In genomic region chr19:6527893-6528543, GRCh38 we compare ENCODE assay signal across 9 cellular contexts. TPM values are rescaled to one million over a fixed set of nuclear protein-coding genes. Genes with fewer than 3 reads are reported as not detected.
A peak's percentile ranks its signal among the peaks of the same experiment; 100 is the strongest.
DNase-seq lines count a peak whose midpoint lies in the region; ATAC-seq and TF ChIP-seq lines count a peak whose summit lies in the region.
"Had no signal": no experiment of that assay in that cellular context is flagged by ENCODE, and none has a peak within 500 bp of the region (broad histone marks: within the 10 kb centered on the region; RNA-seq: fewer than 3 reads in every experiment).

No MANE protein-coding gene starts in this region.

- peaks cover 38% of the 10 kb centered on the region for H3K4me1 Mint-ChIP-seq in stimulated activated effector memory CD8-positive, alpha-beta T cell treated with anti-CD3 and anti-CD28 coated beads, Interleukin-12 subunit alpha, Interleukin-12 subunit beta, amount 100 ng/mL, for 72 hours
- peaks cover 33% of the 10 kb centered on the region for H3K4me1 Mint-ChIP-seq in T-helper 17 cell

- no peaks in the 10 kb centered on the region for H3K9me3 Mint-ChIP-seq in stimulated activated effector memory CD8-positive, alpha-beta T cell treated with anti-CD3 and anti-CD28 coated beads, Interleukin-12 subunit alpha, Interleukin-12 subunit beta, amount 100 ng/mL, for 72 hours

- no peak overlapping the region for H3K27ac Mint-ChIP-seq in stimulated activated effector memory CD8-positive, alpha-beta T cell treated with anti-CD3 and anti-CD28 coated beads, Interleukin-12 subunit alpha, Interleukin-12 subunit beta, amount 100 ng/mL, for 72 hours
- H3K27ac Mint-ChIP-seq in T-helper 17 cell: no peak overlapping the region

- no peak for TF ChIP-seq CTCF in RWPE1 (conservative IDR thresholded peaks at IDR 0.05; ENCODE audit: low read depth)

- CTCF ChIA-PET in RWPE1 (lab: Yijun Ruan, JAX): interaction anchor here (0.6 kb wide), 1 partner anchor 28 kb away, joined by 4 read pairs; no protein-coding TSS in a partner anchor

- no peak for DNase-seq in activated CD4-positive, CD25-positive, alpha-beta regulatory T cell treated with anti-CD3 and anti-CD28 coated beads, Interleukin-2, amount 50 U/mL, for 72 hours
- no peak for DNase-seq in stimulated activated effector memory CD8-positive, alpha-beta T cell treated with anti-CD3 and anti-CD28 coated beads, Interleukin-12 subunit alpha, Interleukin-12 subunit beta, amount 100 ng/mL, for 72 hours (ENCODE audit: low spot score in 2 of 2)
- DNase-seq in T-helper 17 cell: no peak
- no peak for DNase-seq in cerebellar cortex (ENCODE audit: low spot score)
- no peak for DNase-seq in RWPE1 (ENCODE audit: low spot score)

- H3K36me3 Mint-ChIP-seq in stimulated activated effector memory CD8-positive, alpha-beta T cell treated with anti-CD3 and anti-CD28 coated beads, Interleukin-12 subunit alpha, Interleukin-12 subunit beta, amount 100 ng/mL, for 72 hours: peaks cover 26% of the 10 kb centered on the region
- peaks cover 8% of the 10 kb centered on the region for H3K36me3 Mint-ChIP-seq in T-helper 17 cell (ENCODE audit: low read depth)

- ATAC-seq in activated CD4-positive, CD25-positive, alpha-beta regulatory T cell treated with anti-CD3 and anti-CD28 coated beads, Interleukin-2, amount 50 U/mL, for 24 hours: peak; percentile 4 to 8
- peak; percentile 33 for ATAC-seq in HG02571 (IDR thresholded peaks at IDR 0.05; ENCODE audit: unreplicated experiment)
- ATAC-seq in HG03571 (IDR thresholded peaks at IDR 0.05; ENCODE audit: unreplicated experiment): peak; percentile 49
- ATAC-seq in stimulated activated effector memory CD8-positive, alpha-beta T cell treated with anti-CD3 and anti-CD28 coated beads, Interleukin-12 subunit alpha, Interleukin-12 subunit beta, amount 100 ng/mL, for 72 hours: peak; percentile 29
- ATAC-seq in T-helper 17 cell: no peak

- H3K4me3 Mint-ChIP-seq in stimulated activated effector memory CD8-positive, alpha-beta T cell treated with anti-CD3 and anti-CD28 coated beads, Interleukin-12 subunit alpha, Interleukin-12 subunit beta, amount 100 ng/mL, for 72 hours: no peak overlapping the region
- no peak overlapping the region for H3K4me3 Mint-ChIP-seq in T-helper 17 cell

- H3K27ac ChIP-seq in RWPE1: no peak overlapping the region; the same call in 1 of the 2 replicates
- H3K27ac ChIP-seq: 22Rv1 had no signal

- POLR2A ChIA-PET in RWPE1 (lab: Yijun Ruan, JAX; ENCODE audit: low non-redundant PET): no interaction called here

- peaks cover 28% of the 10 kb centered on the region for H3K27me3 Mint-ChIP-seq in T-helper 17 cell

- H3K9me3 ChIP-seq in T-helper 17 cell (ENCODE audit: control insufficient read depth, low read length, poor library complexity, severe bottlenecking): no peaks in the 10 kb centered on the region

RNA-seq across cellular contexts. Expression of gene TNFSF9, which starts 2.8 kb away (rescaled TPM):
- total RNA-seq in T-helper 17 cell: 1 to 10 TPM; 2.2 to 3.3 TPM

RNA-seq across cellular contexts. Expression of gene TUBB4A, which starts 25.9 kb away (rescaled TPM):
- total RNA-seq in T-helper 17 cell: 1 to 10 TPM; 1.5 to 1.6 TPM

RNA-seq across cellular contexts. Expression of gene DENND1C, which starts 46.4 kb away (rescaled TPM):
- 100 to 1,000 TPM; 104 to 105 TPM for total RNA-seq in T-helper 17 cell
